In genomic region chr2:66496680-66497420, GRCh38 we compare ENCODE assay signal across 14 cellular contexts.
DNase-seq lines count a peak whose midpoint lies in the region; ATAC-seq, FAIRE-seq and TF ChIP-seq lines count a peak whose summit lies in the region.
"Had no signal": no experiment of that assay in that cellular context is flagged by ENCODE, and none has a peak within 500 bp of the region (broad histone marks: within the 10 kb centered on the region; RNA-seq: fewer than 3 reads in every experiment).

No MANE protein-coding gene starts in this region.

- H2BK15ac ChIP-seq in IMR-90 (ENCODE audit: low read depth, low read length) (no peak overlapping the region), mesenchymal stem cell (ENCODE audit: low read depth, poor library complexity, severe bottlenecking) (no peak overlapping the region)

- CTCF ChIA-PET in IMR-90 (lab: Yijun Ruan, JAX), result interaction anchor here (0.6 kb wide), 1 partner anchor 19 kb away, joined by 3 read pairs; no protein-coding TSS in a partner anchor
- CTCF ChIA-PET in mammary epithelial cell (lab: Charles Lee; ENCODE audit: low non-redundant PET), result no interaction called here

- no peak for FAIRE-seq in GM12891 (lab: Jason Lieb, UNC)
- FAIRE-seq: G401.6 had no signal

- BruUV-seq in IMR-90 (replicated peaks; lab: Mats Ljungman, UMichigan) (no TSS peak), mammary epithelial cell (replicated peaks; lab: Mats Ljungman, UMichigan) (no TSS peak)

- H4K8ac ChIP-seq in IMR-90 (ENCODE audit: low read depth in 2 of 2, low read length in 2 of 2) (no peak overlapping the region), mesenchymal stem cell (ENCODE audit: low read length) (no peak overlapping the region)

- H3K18ac ChIP-seq in IMR-90 (ENCODE audit: low read depth, low read length) (peak overlapping the region; percentile 6; the same call in 1 of the 2 replicates), mesenchymal stem cell (ENCODE audit: low read depth in 1 of 2, low read length in 2 of 2) (peak overlapping the region in 1 of 2 experiments; percentile 34)

- WGBS in IMR-90 (ENCODE audit: extremely low coverage in 2 of 2, insufficient read length in 1 of 2), 2 experiments, result no CpG with 5 or more reads among the region's 5 CpGs
- WGBS in mammary epithelial cell (ENCODE audit: low coverage, missing lambda C conversion rate), result 76% methylated on average over 5 of the region's 5 CpGs
- WGBS in mesenchymal stem cell, result 88% methylated on average over 5 of the region's 5 CpGs

- POLR2A ChIA-PET in IMR-90 (lab: Charles Lee; ENCODE audit: unreplicated experiment), result no interaction called here

- intact Hi-C loops in IMR-90 (cut with micrococcal nuclease) (no loop called here), mammary epithelial cell (cut with micrococcal nuclease) (no loop called here), tibial artery (cut with DNase I; ENCODE audit: low total_unique reads) (no loop called here)

- H3K4me2 ChIP-seq in IMR-90 (ENCODE audit: low read depth, low read length) (peak overlapping the region; percentile 29; the same call in 1 of the 2 replicates), mammary epithelial cell (ENCODE audit: insufficient read depth, low read depth, low read length) (peak overlapping the region; percentile 60), mesenchymal stem cell (ENCODE audit: low read length, poor library complexity, severe bottlenecking) (no peak overlapping the region)
- H3K4me2 ChIP-seq: hepatocyte had no signal

- H2BK12ac ChIP-seq in mesenchymal stem cell (ENCODE audit: low read length in 2 of 2), result no peak overlapping the region

- no peak overlapping the region for H4K5ac ChIP-seq in IMR-90 (ENCODE audit: low read depth, low read length)

- no peak for TF ChIP-seq RAD21 in IMR-90 (IDR thresholded peaks at IDR 0.05; ENCODE audit: low read length)

- no peak overlapping the region for H2AK5ac ChIP-seq in IMR-90 (ENCODE audit: low read depth, low read length)
- H2AK5ac ChIP-seq in mesenchymal stem cell (ENCODE audit: low read length, severe bottlenecking), result peak overlapping the region; percentile 52

- H3K14ac ChIP-seq in IMR-90 (replicated peaks; ENCODE audit: low read depth, low read length) (no peak overlapping the region), mesenchymal stem cell (ENCODE audit: low read length in 2 of 2) (no peak overlapping the region)

- in situ Hi-C loops in IMR-90 (cut with MboI; ENCODE audit: low sequenced_read_pairs) (no loop called here), mammary epithelial cell (cut with MboI; ENCODE audit: low sequenced_read_pairs in 2 of 2) (loop anchor here in 1 of 2 donors (10.0 kb wide), 1 partner anchor 62 kb away; the partner anchor contains the start of gene MEIS1)

- no peaks in the 10 kb centered on the region for H3K79me2 ChIP-seq in mammary epithelial cell (ENCODE audit: insufficient read depth, low read length)

- H2AK9ac ChIP-seq in IMR-90 (replicated peaks; ENCODE audit: low read depth, low read length, poor library complexity), result no peak overlapping the region

- H3K4me1 ChIP-seq in IMR-90 (ENCODE audit: control insufficient read depth, insufficient read depth, low read length) (peaks cover 37% of the 10 kb centered on the region), mammary epithelial cell (ENCODE audit: insufficient read depth, low read length) (peaks cover 21% of the 10 kb centered on the region), mesenchymal stem cell (ENCODE audit: control insufficient read depth, insufficient read depth, low read depth, low read length) (peaks cover 13% of the 10 kb centered on the region), tibial artery (peaks cover 0 to 38% (median 29%) of the 10 kb centered on the region in 4 donors)

- no peak overlapping the region for H3K56ac ChIP-seq in IMR-90 (ENCODE audit: extremely low read depth, insufficient read depth, low read length)

- no peak overlapping the region for H2BK20ac ChIP-seq in IMR-90 (ENCODE audit: low read depth, low read length)

- H3K27me3 ChIP-seq in IMR-90 (ENCODE audit: control insufficient read depth, insufficient read depth, low read length), result no peaks in the 10 kb centered on the region
- H3K27me3 ChIP-seq in mammary epithelial cell (ENCODE audit: insufficient read depth, low read length), result no peaks in the 10 kb centered on the region
- H3K27me3 ChIP-seq in mesenchymal stem cell (ENCODE audit: control insufficient read depth in 1 of 2, insufficient read depth in 1 of 2, low read length in 2 of 2), result no peaks in the 10 kb centered on the region
- H3K27me3 ChIP-seq in tibial artery, result no peaks in the 10 kb centered on the region
- H3K27me3 ChIP-seq: hepatocyte had no signal

- dilution Hi-C loops in IMR-90 (cut with HindIII; ENCODE audit: low sequenced_read_pairs, unreplicated experiment), result no loop called here
- dilution Hi-C loops in mammary epithelial cell (cut with HindIII; ENCODE audit: low sequenced_read_pairs), result no loop called here

- ATAC-seq in IMR-90 (ENCODE audit: low read depth), result no peak
- no peak for ATAC-seq in HG02840 (IDR thresholded peaks at IDR 0.05; ENCODE audit: low FRiP score, unreplicated experiment)

- H3K9ac ChIP-seq in IMR-90 (ENCODE audit: low read depth, low read length), result no peak overlapping the region
- no peak overlapping the region for H3K9ac ChIP-seq in mammary epithelial cell (ENCODE audit: insufficient read depth, low read length)
- peak overlapping the region; percentile 61 for H3K9ac ChIP-seq in mesenchymal stem cell (ENCODE audit: low read length)

- H2BK5ac ChIP-seq in IMR-90 (ENCODE audit: low read depth, low read length, poor library complexity, severe bottlenecking) (peak overlapping the region; percentile 51), mesenchymal stem cell (ENCODE audit: low read depth, low read length, poor library complexity, severe bottlenecking) (no peak overlapping the region)

- H3K23ac ChIP-seq in IMR-90 (ENCODE audit: low read depth, low read length), result peak overlapping the region; percentile 41; the same call in 1 of the 2 replicates
- H3K23ac ChIP-seq in mesenchymal stem cell (ENCODE audit: low read length in 2 of 2), result no peak overlapping the region

- H3K9me3 ChIP-seq in IMR-90 (ENCODE audit: control insufficient read depth, insufficient read depth, low read length) (no peaks in the 10 kb centered on the region), mammary epithelial cell (replicated peaks; ENCODE audit: insufficient read depth, low read length) (no peaks in the 10 kb centered on the region), mesenchymal stem cell (ENCODE audit: control insufficient read depth, low read length) (no peaks in the 10 kb centered on the region), tibial artery (no peaks in the 10 kb centered on the region)

- no peak overlapping the region for H3K4ac ChIP-seq in IMR-90 (ENCODE audit: low read depth, low read length)
- H3K4ac ChIP-seq in mesenchymal stem cell (ENCODE audit: low read depth in 1 of 2, low read length in 2 of 2), result peak overlapping the region in 1 of 2 experiments; percentile 49

- TF ChIP-seq POLR2A in IMR-90 (IDR thresholded peaks at IDR 0.05; ENCODE audit: low read depth, low read length) (no peak), GM12891 (IDR thresholded peaks at IDR 0.05; ENCODE audit: low read depth, low read length) (no peak)

- H2BK120ac ChIP-seq in IMR-90 (ENCODE audit: low read depth, low read length) (no peak overlapping the region), mesenchymal stem cell (ENCODE audit: low read depth, low read length) (no peak overlapping the region)

- H2AFZ ChIP-seq in IMR-90 (replicated peaks; ENCODE audit: low read length, poor library complexity), result no peak overlapping the region
- H2AFZ ChIP-seq in mammary epithelial cell (ENCODE audit: low read depth, low read length), result no peak overlapping the region
- no peak overlapping the region for H2AFZ ChIP-seq in mesenchymal stem cell (ENCODE audit: low read depth, low read length)
- H2AFZ ChIP-seq: hepatocyte had no signal

- TF ChIP-seq CTCF in IMR-90 (conservative IDR thresholded peaks at IDR 0.05; ENCODE audit: low read depth, low read length) (no peak), mammary epithelial cell (conservative IDR thresholded peaks at IDR 0.05 in 1 of 2, IDR thresholded peaks at IDR 0.05 in 1 of 2; ENCODE audit: extremely low read depth in 1 of 2, insufficient read depth in 1 of 2, low read depth in 1 of 2, low read length in 2 of 2) (no peak), tibial artery (IDR thresholded peaks at IDR 0.05) (no peak)

- peaks cover 37% of the 10 kb centered on the region for H3K9me1 ChIP-seq in IMR-90 (ENCODE audit: insufficient read depth, low read length)

- H4K20me1 ChIP-seq in IMR-90 (ENCODE audit: insufficient read depth, low read length) (peaks cover 87% of the 10 kb centered on the region), mammary epithelial cell (ENCODE audit: insufficient read depth, low read length) (no peaks in the 10 kb centered on the region)

- H3K36me3 ChIP-seq in IMR-90 (ENCODE audit: control insufficient read depth, insufficient read depth, low read length) (peaks cover 28% of the 10 kb centered on the region), mammary epithelial cell (ENCODE audit: insufficient read depth, low read length) (no peaks in the 10 kb centered on the region), mesenchymal stem cell (ENCODE audit: control insufficient read depth in 1 of 2, insufficient read depth in 2 of 2, low read depth in 1 of 2, low read length in 2 of 2) (peaks cover 0 to 19% of the 10 kb centered on the region in 2 experiments), tibial artery (no peaks in the 10 kb centered on the region)

- no peak for DNase-seq in IMR-90
- no peak for DNase-seq in mammary epithelial cell
- DNase-seq in mesenchymal stem cell, result no peak
- no peak for DNase-seq in tibial artery
- no peak for DNase-seq in T1000 (lab: John Stamatoyannopoulos, UW)
- no peak for DNase-seq in GM12891 (ENCODE audit: insufficient read length, low spot score)
- DNase-seq: activated CD4-positive, alpha-beta memory T cell treated with anti-CD3 and anti-CD28 coated beads, Interleukin-2, amount 10 ng/mL, durations not matched to agents 7 days and 5 days; activated effector memory CD4-positive, alpha-beta T cell treated with Interleukin-2 at 50 U/mL for 16 hours; CD4-positive, alpha-beta T cell; Karpas-422; NCI-H524 treated with DMSO at 0.1 percent for 48 hours had no signal

- H4K91ac ChIP-seq in IMR-90 (ENCODE audit: insufficient read depth, low read depth, low read length), result no peak overlapping the region
- no peak overlapping the region for H4K91ac ChIP-seq in mesenchymal stem cell (ENCODE audit: low read length)

- H3K27ac ChIP-seq in IMR-90 (ENCODE audit: insufficient read depth, low read length) (peak overlapping the region; percentile 50; the same call in 1 of the 2 replicates), mammary epithelial cell (ENCODE audit: insufficient read depth, low read depth, low read length) (no peak overlapping the region), mesenchymal stem cell (ENCODE audit: low read length, poor library complexity, severe bottlenecking) (peak overlapping the region; percentile 51), tibial artery (peak overlapping the region; percentile 57 to 69)
- H3K27ac ChIP-seq: hepatocyte had no signal

- H3K4me3 ChIP-seq in IMR-90 (ENCODE audit: insufficient read depth, low read depth, low read length) (no peak overlapping the region), mammary epithelial cell (replicated peaks in 1 of 3; ENCODE audit: insufficient read depth in 1 of 3, low read depth in 2 of 3, low read length in 3 of 3) (no peak overlapping the region), mesenchymal stem cell (ENCODE audit: insufficient read depth in 1 of 2, low read depth in 1 of 2, low read length in 2 of 2) (peak overlapping the region in 1 of 2 experiments; percentile 27), tibial artery (peak overlapping the region in 1 of 2 donors; percentile 2)
- H3K4me3 ChIP-seq: hepatocyte had no signal

- H3K79me1 ChIP-seq in IMR-90 (ENCODE audit: low read depth in 1 of 2, low read length in 2 of 2) (peaks cover 25 to 76% of the 10 kb centered on the region in 2 experiments), mesenchymal stem cell (replicated peaks; ENCODE audit: low read length, poor library complexity, severe bottlenecking) (peaks cover 3% of the 10 kb centered on the region)
